In genomic region chr7:22275574-22276150, GRCh38 we compare ENCODE assay signal across 16 cellular contexts.
DNase-seq lines count a peak whose midpoint lies in the region; ATAC-seq, FAIRE-seq and TF ChIP-seq lines count a peak whose summit lies in the region.
"Had no signal": no experiment of that assay in that cellular context is flagged by ENCODE, and none has a peak within 500 bp of the region (broad histone marks: within the 10 kb centered on the region; RNA-seq: fewer than 3 reads in every experiment).

No MANE protein-coding gene starts in this region.

- H3K4me2 ChIP-seq in DND-41 (ENCODE audit: insufficient read depth, low read length) = no peak overlapping the region
- H3K4me2 ChIP-seq: GM23338 had no signal

- no peak for FAIRE-seq in GM12891 (lab: Jason Lieb, UNC)
- FAIRE-seq: A204.1, K562 had no signal

- TF ChIP-seq CTCF in DND-41 (IDR thresholded peaks at IDR 0.05; ENCODE audit: borderline replicate concordance, extremely low read depth, low read length, poor library complexity, severe bottlenecking) = no peak
- TF ChIP-seq CTCF in CD4-positive, alpha-beta T cell (IDR thresholded peaks at IDR 0.05) = no peak

- intact Hi-C loops in CD4-positive, alpha-beta T cell (cut with DNase I, micrococcal nuclease) = no loop called here

- H3K27ac ChIP-seq in DND-41 (ENCODE audit: low read length) = peak overlapping the region; percentile 95
- H3K27ac ChIP-seq in thymus (ENCODE audit: low read depth) = peak overlapping the region; percentile 79
- H3K27ac ChIP-seq in CD4-positive, alpha-beta T cell (ENCODE audit: low read depth, low read length) = no peak overlapping the region
- H3K27ac ChIP-seq: HL-60 had no signal

- ATAC-seq in DND-41 (ENCODE audit: insufficient read depth, low read depth) (peak; percentile 86), HG02970 (IDR thresholded peaks at IDR 0.05; ENCODE audit: low FRiP score, unreplicated experiment) (no peak)
- ATAC-seq in CD4-positive, alpha-beta T cell (ENCODE audit: poor library complexity) = no peak
- ATAC-seq: GM23338, K562 had no signal

- H3K27ac Mint-ChIP-seq in CD4-positive, alpha-beta T cell = no peak overlapping the region
- H3K27ac Mint-ChIP-seq: B cell; CD4-positive, alpha-beta memory T cell; GM23338; H9; HFFc6 had no signal

- DNase-seq in DND-41 = peak; percentile 64
- DNase-seq in Jurkat, Clone E6-1 (ENCODE audit: low read depth, low spot score) = peak; percentile 60
- peak; percentile 43 for DNase-seq in NCI-H524 treated with DMSO at 0.1 percent for 48 hours (lab: John Stamatoyannopoulos, UW)
- no peak for DNase-seq in CD4-positive, alpha-beta T cell
- DNase-seq in GM12891 (ENCODE audit: insufficient read length, low spot score) = no peak
- DNase-seq: C1 segment of cervical spinal cord; CD4-positive, alpha-beta memory T cell; H9; HFFc6 had no signal

- POLR2A ChIA-PET in CD4-positive, alpha-beta T cell (lab: Charles Lee) = no interaction called here

- H3K4me3 Mint-ChIP-seq in CD4-positive, alpha-beta T cell = no peak overlapping the region
- H3K4me3 Mint-ChIP-seq: B cell; CD4-positive, alpha-beta memory T cell; GM23338; H9; HFFc6 had no signal

- no peaks in the 10 kb centered on the region for H3K4me1 Mint-ChIP-seq in CD4-positive, alpha-beta T cell (ENCODE audit: low read depth)
- H3K4me1 Mint-ChIP-seq: B cell; CD4-positive, alpha-beta memory T cell; GM23338; H9 had no signal

- 6% methylated on average over 2 of the region's 2 CpGs for WGBS in thymus

- H4K20me1 ChIP-seq in DND-41 (ENCODE audit: insufficient read depth, low read length) = no peaks in the 10 kb centered on the region

- no peak for TF ChIP-seq POLR2A in GM12891 (IDR thresholded peaks at IDR 0.05; ENCODE audit: low read depth, low read length)

- no peaks in the 10 kb centered on the region for H3K36me3 Mint-ChIP-seq in CD4-positive, alpha-beta T cell (ENCODE audit: low read depth)
- H3K36me3 Mint-ChIP-seq: CD4-positive, alpha-beta memory T cell had no signal

- peaks cover 44% of the 10 kb centered on the region for H3K79me2 ChIP-seq in DND-41 (ENCODE audit: insufficient read depth, low read length)

- no peaks in the 10 kb centered on the region for H3K9me3 ChIP-seq in DND-41 (ENCODE audit: insufficient read depth, low read length, severe bottlenecking)
- H3K9me3 ChIP-seq in thymus (ENCODE audit: control insufficient read depth) = no peaks in the 10 kb centered on the region
- H3K9me3 ChIP-seq in CD4-positive, alpha-beta T cell (ENCODE audit: control insufficient read depth, low read length) = no peaks in the 10 kb centered on the region

- no peaks in the 10 kb centered on the region for H3K27me3 ChIP-seq in DND-41 (ENCODE audit: insufficient read depth, low read length, poor library complexity)
- H3K27me3 ChIP-seq in thymus (ENCODE audit: control insufficient read depth, insufficient read depth) = no peaks in the 10 kb centered on the region
- peaks cover 5% of the 10 kb centered on the region for H3K27me3 ChIP-seq in CD4-positive, alpha-beta T cell (ENCODE audit: control insufficient read depth, insufficient read depth, low read length)

- no peaks in the 10 kb centered on the region for H3K9me3 Mint-ChIP-seq in CD4-positive, alpha-beta T cell
- H3K9me3 Mint-ChIP-seq: CD4-positive, alpha-beta memory T cell; GM23338; H9; HFFc6 had no signal

- H3K4me1 ChIP-seq in DND-41 (ENCODE audit: insufficient read depth, low read length) (peaks cover 65% of the 10 kb centered on the region), thymus (ENCODE audit: control insufficient read depth, insufficient read depth, low read length) (peaks cover 15% of the 10 kb centered on the region)

- no peak overlapping the region; the same call in 1 of the 2 replicates for H2AFZ ChIP-seq in DND-41 (ENCODE audit: low read depth, low read length)
- H2AFZ ChIP-seq: GM23338 had no signal

- H3K36me3 ChIP-seq in DND-41 (ENCODE audit: insufficient read depth, low read length) (peaks cover 35% of the 10 kb centered on the region), thymus (ENCODE audit: control insufficient read depth, insufficient read depth) (no peaks in the 10 kb centered on the region)

- CTCF ChIA-PET in CD4-positive, alpha-beta T cell (lab: Charles Lee) = no interaction called here

- H3K9ac ChIP-seq in DND-41 (ENCODE audit: low read depth, low read length) = peak overlapping the region; percentile 49

- no peak overlapping the region; a peak in 1 of 4 replicates for H3K4me3 ChIP-seq in DND-41 (ENCODE audit: low read depth in 1 of 2, low read length in 2 of 2)
- no peak overlapping the region for H3K4me3 ChIP-seq in Jurkat, Clone E6-1 (ENCODE audit: low read length)
- H3K4me3 ChIP-seq in thymus (ENCODE audit: low read length) = no peak overlapping the region
- H3K4me3 ChIP-seq: GM23338, K562 had no signal

- H3K27me3 Mint-ChIP-seq in CD4-positive, alpha-beta T cell = peaks cover 9% of the 10 kb centered on the region
- H3K27me3 Mint-ChIP-seq: B cell had no signal

TF ChIP-seq in GM12891, 5 proteins besides CTCF, POLR2A, EP300 and RAD21:
- TF ChIP-seq TAF1 (IDR thresholded peaks at IDR 0.05; ENCODE audit: low read depth, low read length) (no peak), SPI1 (IDR thresholded peaks at IDR 0.05; ENCODE audit: low read depth, low read length) (no peak), POU2F2 (IDR thresholded peaks at IDR 0.05; ENCODE audit: low read depth, low read length) (no peak), POLR2AphosphoS5 (IDR thresholded peaks at IDR 0.05; ENCODE audit: low read depth, low read length) (no peak), PAX5 (IDR thresholded peaks at IDR 0.05; ENCODE audit: insufficient read depth, low read length, severe bottlenecking) (no peak)

Comparison
In these comparisons a context has a peak if more than half of its experiments do, and no peak if none do; other contexts are left out.
1. DNase-seq: peak in DND-41 (single experiment), Jurkat, Clone E6-1 (single experiment) and NCI-H524 treated with DMSO at 0.1 percent for 48 hours (single experiment); none in CD4-positive, alpha-beta T cell (0 of 10) and GM12891 (single experiment).